Comparison of ENCODE assay signal across 8 cellular contexts in genomic region chr5:60668715-60669304, GRCh38. TPM values are rescaled to one million over a fixed set of nuclear protein-coding genes. Genes with fewer than 3 reads are reported as not detected.
DNase-seq lines count a peak whose midpoint lies in the region; ATAC-seq and TF ChIP-seq lines count a peak whose summit lies in the region.

No MANE protein-coding gene starts in this region.

- CTCF ChIA-PET in CD4-positive, alpha-beta memory T cell (lab: Charles Lee; ENCODE audit: partially characterized antibody), result interaction anchor here (0.9 to 3.8 kb wide), 11 partner anchors 11 to 861 kb away, joined by 3 to 37 read pairs (median 5); partner anchors contain the start of gene DEPDC1B
- CTCF ChIA-PET in WTC11 (lab: Charles Lee), result interaction anchor here (0.7 to 2.3 kb wide), 17 partner anchors 8 to 382 kb away, joined by 3 to 12 read pairs (median 4); partner anchors contain the start of genes DEPDC1B and ELOVL7

- ATAC-seq in WTC11 (no peak), GM18498 (IDR thresholded peaks at IDR 0.05; ENCODE audit: unreplicated experiment) (no peak), HG03280 (IDR thresholded peaks at IDR 0.05; ENCODE audit: unreplicated experiment) (no peak)
- no peak for ATAC-seq in activated T-helper 17 cell treated with anti-CD3 and anti-CD28 coated beads, Interleukin-2, amount 50 U/mL, for 72 hours (replicated peaks)

- TF ChIP-seq CTCF in WTC11 (IDR thresholded peaks at IDR 0.05), result peak; percentile 63
- TF ChIP-seq CTCF in kidney epithelial cell (IDR thresholded peaks at IDR 0.05; ENCODE audit: insufficient read depth, low read length, poor library complexity, severe bottlenecking), result peak; percentile 40

- H3K4me1 Mint-ChIP-seq in CD4-positive, alpha-beta memory T cell, result no peaks in the 10 kb centered on the region
- peaks cover 13% of the 10 kb centered on the region for H3K4me1 Mint-ChIP-seq in WTC11
- H3K4me1 Mint-ChIP-seq in activated T-helper 17 cell treated with anti-CD3 and anti-CD28 coated beads, Interleukin-2, amount 50 U/mL, for 72 hours, result no peaks in the 10 kb centered on the region

- POLR2A ChIA-PET in CD4-positive, alpha-beta memory T cell (lab: Charles Lee; ENCODE audit: partially characterized antibody), result no interaction called here
- POLR2A ChIA-PET in WTC11 (lab: Charles Lee), result no interaction called here

- H3K9me3 ChIP-seq in CD4-positive, alpha-beta memory T cell (ENCODE audit: control insufficient read depth in 1 of 2, low read length in 2 of 2), result no peaks in the 10 kb centered on the region

- H3K4me3 Mint-ChIP-seq in CD4-positive, alpha-beta memory T cell, result no peak overlapping the region
- no peak overlapping the region for H3K4me3 Mint-ChIP-seq in WTC11
- H3K4me3 Mint-ChIP-seq in activated T-helper 17 cell treated with anti-CD3 and anti-CD28 coated beads, Interleukin-2, amount 50 U/mL, for 72 hours, result no peak overlapping the region

- no peak overlapping the region for H3K27ac Mint-ChIP-seq in CD4-positive, alpha-beta memory T cell
- H3K27ac Mint-ChIP-seq in WTC11, result no peak overlapping the region
- no peak overlapping the region for H3K27ac Mint-ChIP-seq in activated T-helper 17 cell treated with anti-CD3 and anti-CD28 coated beads, Interleukin-2, amount 50 U/mL, for 72 hours

- no peaks in the 10 kb centered on the region for H3K4me1 ChIP-seq in CD4-positive, alpha-beta memory T cell (ENCODE audit: insufficient read depth, low read length)

- H3K4me3 ChIP-seq in CD4-positive, alpha-beta memory T cell (ENCODE audit: low read length in 2 of 2), result no peak overlapping the region
- H3K4me3 ChIP-seq in kidney epithelial cell (ENCODE audit: low read depth, low read length), result no peak overlapping the region

- H3K27ac ChIP-seq in CD4-positive, alpha-beta memory T cell (ENCODE audit: low read depth, low read length), result no peak overlapping the region

- intact Hi-C loops in CD4-positive, alpha-beta memory T cell (cut with micrococcal nuclease), result no loop called here

- no peaks in the 10 kb centered on the region for H3K36me3 Mint-ChIP-seq in CD4-positive, alpha-beta memory T cell
- peaks cover 18% of the 10 kb centered on the region for H3K36me3 Mint-ChIP-seq in WTC11
- no peaks in the 10 kb centered on the region for H3K36me3 Mint-ChIP-seq in activated T-helper 17 cell treated with anti-CD3 and anti-CD28 coated beads, Interleukin-2, amount 50 U/mL, for 72 hours (ENCODE audit: low read depth)

- no peaks in the 10 kb centered on the region for H3K9me3 Mint-ChIP-seq in CD4-positive, alpha-beta memory T cell
- H3K9me3 Mint-ChIP-seq in WTC11, result no peaks in the 10 kb centered on the region
- no peaks in the 10 kb centered on the region for H3K9me3 Mint-ChIP-seq in activated T-helper 17 cell treated with anti-CD3 and anti-CD28 coated beads, Interleukin-2, amount 50 U/mL, for 72 hours

- no peaks in the 10 kb centered on the region for H3K27me3 Mint-ChIP-seq in CD4-positive, alpha-beta memory T cell
- H3K27me3 Mint-ChIP-seq in WTC11 (ENCODE audit: low read depth), result no peaks in the 10 kb centered on the region
- no peaks in the 10 kb centered on the region for H3K27me3 Mint-ChIP-seq in activated T-helper 17 cell treated with anti-CD3 and anti-CD28 coated beads, Interleukin-2, amount 50 U/mL, for 72 hours

- H3K36me3 ChIP-seq in CD4-positive, alpha-beta memory T cell (ENCODE audit: insufficient read depth, low read length), result no peaks in the 10 kb centered on the region
- H3K36me3 ChIP-seq in kidney epithelial cell (ENCODE audit: control insufficient read depth, insufficient read depth, low read length), result no peaks in the 10 kb centered on the region

- peak in 4 of 5 donors; percentile 2 to 26 (median 20) for DNase-seq in CD4-positive, alpha-beta memory T cell
- DNase-seq in HCEC 1CT (peak; percentile 34), WTC11 (ENCODE audit: low spot score) (no peak), kidney epithelial cell (ENCODE audit: low read depth) (no peak), T1000 (lab: John Stamatoyannopoulos, UW) (no peak)

- no peaks in the 10 kb centered on the region for H3K27me3 ChIP-seq in CD4-positive, alpha-beta memory T cell (ENCODE audit: insufficient read depth, low read length)
- no peaks in the 10 kb centered on the region for H3K27me3 ChIP-seq in kidney epithelial cell (ENCODE audit: control insufficient read depth, insufficient read depth, low read length)

TF ChIP-seq in WTC11, 78 proteins besides CTCF, POLR2A, EP300 and RAD21:
- TF ChIP-seq NFE2L1 (CRISPR knock-in tag; IDR thresholded peaks at IDR 0.05) (no peak), MLX (CRISPR knock-in tag; IDR thresholded peaks at IDR 0.05) (no peak), OVOL2 (CRISPR knock-in tag; IDR thresholded peaks at IDR 0.05; ENCODE audit: borderline replicate concordance) (no peak), CBFB (CRISPR knock-in tag; IDR thresholded peaks at IDR 0.05; ENCODE audit: low read depth) (no peak), JAZF1 (CRISPR knock-in tag; IDR thresholded peaks at IDR 0.05) (no peak), TEAD4 (CRISPR knock-in tag; IDR thresholded peaks at IDR 0.05) (no peak), FOXP1 (CRISPR knock-in tag; IDR thresholded peaks at IDR 0.05; ENCODE audit: borderline replicate concordance) (no peak), NR2C2 (CRISPR knock-in tag; IDR thresholded peaks at IDR 0.05) (no peak), E2F5 (CRISPR knock-in tag; IDR thresholded peaks at IDR 0.05) (no peak), ZNF317 (CRISPR knock-in tag; IDR thresholded peaks at IDR 0.05; ENCODE audit: borderline replicate concordance, low read depth) (no peak), ZNF138 (CRISPR knock-in tag; conservative IDR thresholded peaks at IDR 0.05) (no peak), ZNF263 (CRISPR knock-in tag; IDR thresholded peaks at IDR 0.05; ENCODE audit: low read depth) (no peak), STAT6 (CRISPR knock-in tag; conservative IDR thresholded peaks at IDR 0.05; ENCODE audit: low read depth) (no peak), ZBTB21 (CRISPR knock-in tag; IDR thresholded peaks at IDR 0.05; ENCODE audit: borderline replicate concordance) (no peak)
- TF ChIP-seq, protein P1, sequence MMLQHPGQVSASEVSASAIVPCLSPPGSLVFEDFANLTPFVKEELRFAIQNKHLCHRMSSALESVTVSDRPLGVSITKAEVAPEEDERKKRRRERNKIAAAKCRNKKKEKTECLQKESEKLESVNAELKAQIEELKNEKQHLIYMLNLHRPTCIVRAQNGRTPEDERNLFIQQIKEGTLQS (CRISPR knock-in tag; conservative IDR thresholded peaks at IDR 0.05), result no peak

RNA-seq across cellular contexts. Expression of gene DEPDC1B, which starts 31.2 kb away (rescaled TPM):
- total RNA-seq in CD4-positive, alpha-beta memory T cell, result under 1 TPM; 0.19 to 0.70 TPM
- under 1 TPM; 0.14 to 0.23 TPM for polyA plus RNA-seq in CD4-positive, alpha-beta memory T cell
- total RNA-seq in WTC11 (2021) (47.2 to 55.1 TPM (median 50.5 TPM) in 3 replicates), kidney epithelial cell (10.6 TPM in 2 replicates)
- 10 to 100 TPM; 29.5 to 37.9 TPM for total RNA-seq in activated T-helper 17 cell treated with anti-CD3 and anti-CD28 coated beads, Interleukin-2, amount 50 U/mL, for 72 hours

Comparison
In these comparisons a context has a peak if more than half of its experiments do, and no peak if none do; other contexts are left out.
1. DNase-seq: peak in CD4-positive, alpha-beta memory T cell (4 of 5) and HCEC 1CT (single experiment); none in WTC11 (single experiment), kidney epithelial cell (single experiment) and T1000 (single experiment).